24 cellular contexts compared by ENCODE assay signal in the genomic region with DNA sequence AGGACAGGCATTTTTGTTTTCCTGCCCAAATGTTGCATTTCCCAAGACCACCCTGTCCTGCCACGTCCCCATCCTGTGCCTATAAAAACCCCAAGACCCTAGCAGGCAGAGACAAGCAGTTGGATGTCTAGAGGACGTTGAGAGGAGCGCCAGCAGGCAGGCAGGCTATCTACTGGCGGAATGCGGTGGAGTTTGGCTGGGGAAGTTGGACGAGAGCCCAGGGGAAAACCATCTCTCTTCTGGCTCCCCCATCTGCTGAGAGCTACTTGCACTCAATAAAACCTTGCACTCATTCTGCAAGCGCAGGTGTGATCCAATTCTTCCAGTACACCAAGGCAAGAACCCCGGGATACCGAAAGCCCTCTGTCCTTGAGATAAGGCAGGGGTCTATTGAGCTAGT.
DNase-seq lines count a peak whose midpoint lies in the region; ATAC-seq, FAIRE-seq and TF ChIP-seq lines count a peak whose summit lies in the region.
"Had no signal": no experiment of that assay in that cellular context is flagged by ENCODE, and none has a peak within 500 bp of the region (broad histone marks: within the 10 kb centered on the region; RNA-seq: fewer than 3 reads in every experiment).

No MANE protein-coding gene starts in this region.

- no peaks in the 10 kb centered on the region for H3K9me1 ChIP-seq in K562 (ENCODE audit: control insufficient read depth, insufficient read depth, low read length)

- DNase-seq in DMS 273 treated with DMSO at 0.1 percent for 48 hours (lab: John Stamatoyannopoulos, UW) (peak; percentile 58), NCI-H1694 (lab: John Stamatoyannopoulos, UW) (peak; percentile 81), K562 (ENCODE audit: extremely low read depth in 1 of 4, low spot score in 3 of 4) (no peak), testis (peak; percentile 38), osteocyte (ENCODE audit: extremely low spot score, unreplicated experiment) (no peak), WERI-Rb-1 (no peak)
- DNase-seq in stimulated activated CD4-positive, alpha-beta T cell treated with anti-CD3 and anti-CD28 coated beads, Interleukin-12 subunit alpha, Interleukin-12 subunit beta, amount 100 ng/mL, for 4 hours: no peak
- DNase-seq: Caco-2; CD8-positive, alpha-beta T cell; H7; IMR-90; NCI-H1048; NCI-H1436; NCI-H1930; NCI-H2107; NCI-H2227 treated with DMSO at 0.1 percent for 48 hours; NCI-H510A; NCI-H69; SHP77; T-cell had no signal

- H3K4me3 Mint-ChIP-seq in osteocyte (ENCODE audit: unreplicated experiment): no peak overlapping the region
- H3K4me3 Mint-ChIP-seq: B cell; CD8-positive, alpha-beta T cell; T-cell had no signal

- H3K36me3 ChIP-seq in K562 (ENCODE audit: control insufficient read depth, insufficient read depth, low read length) (no peaks in the 10 kb centered on the region), testis (ENCODE audit: low read depth, missing control alignments) (no peaks in the 10 kb centered on the region), WERI-Rb-1 (no peaks in the 10 kb centered on the region)

- H3K27me3 ChIP-seq in K562 (ENCODE audit: control insufficient read depth in 2 of 2, insufficient read depth in 2 of 2, low read length in 2 of 2) (peaks cover 3 to 13% of the 10 kb centered on the region in 2 experiments; a peak in 3 of 5 replicates), testis (no peaks in the 10 kb centered on the region), WERI-Rb-1 (ENCODE audit: insufficient read depth, low read depth, severe bottlenecking) (no peaks in the 10 kb centered on the region)

- H4K20me1 ChIP-seq in K562 (replicated peaks; ENCODE audit: control insufficient read depth, insufficient read depth, low read length): no peaks in the 10 kb centered on the region

- 2% methylated on average over 9 of the region's 9 CpGs for WGBS in K562 (ENCODE audit: insufficient coverage, low coverage, missing lambda C conversion rate)
- WGBS in testis, 2 donors: 32 to 41% methylated on average over 8 to 9 of the region's 9 CpGs

- no peak overlapping the region for H3K27ac Mint-ChIP-seq in osteocyte (ENCODE audit: unreplicated experiment)
- H3K27ac Mint-ChIP-seq: B cell; CD8-positive, alpha-beta T cell; T-cell had no signal

- no peak overlapping the region for H3K4me2 ChIP-seq in K562 (ENCODE audit: insufficient read depth, low read length)

- H2AFZ ChIP-seq in K562 (ENCODE audit: low read depth, low read length): no peak overlapping the region

- H3K4me1 Mint-ChIP-seq in osteocyte (ENCODE audit: unreplicated experiment): no peaks in the 10 kb centered on the region
- H3K4me1 Mint-ChIP-seq: B cell, T-cell had no signal

- FAIRE-seq in K562 (lab: Jason Lieb, UNC): no peak
- FAIRE-seq: GM18507 had no signal

- intact Hi-C loops in K562 (cut with micrococcal nuclease) (no loop called here), testis (cut with DNase I; ENCODE audit: low total_unique reads) (no loop called here)

- H3K4me3 ChIP-seq in K562: no peak overlapping the region
- H3K4me3 ChIP-seq in testis: peak overlapping the region in 1 of 2 donors; percentile 18
- no peak overlapping the region for H3K4me3 ChIP-seq in WERI-Rb-1 (ENCODE audit: low read depth, low read length)

- no peaks in the 10 kb centered on the region for H3K79me2 ChIP-seq in K562 (ENCODE audit: control insufficient read depth, insufficient read depth, low read length)

- BruUV-seq in K562 (replicated peaks; lab: Mats Ljungman, UMichigan): no TSS peak

- no peak for TF ChIP-seq EP300 in K562 (IDR thresholded peaks at IDR 0.05; ENCODE audit: low read length)

- POLR2A ChIA-PET in K562 (lab: Yijun Ruan, JAX): no interaction called here

- CTCF ChIA-PET in K562 (lab: Yijun Ruan, JAX; ENCODE audit: low intra/inter-chr PET ratio): no interaction called here

- no peak overlapping the region for H3K27ac ChIP-seq in K562 (ENCODE audit: extremely low read depth, low read depth, low read length)
- no peak overlapping the region for H3K27ac ChIP-seq in testis
- no peak overlapping the region for H3K27ac ChIP-seq in WERI-Rb-1
- H3K27ac ChIP-seq: C4-2B, RWPE1 had no signal

- H3K9me3 Mint-ChIP-seq in osteocyte (ENCODE audit: unreplicated experiment): no peaks in the 10 kb centered on the region
- H3K9me3 Mint-ChIP-seq: CD8-positive, alpha-beta T cell; T-cell had no signal

- no peaks in the 10 kb centered on the region for H3K9me3 ChIP-seq in K562 (replicated peaks; ENCODE audit: control insufficient read depth, insufficient read depth, low read depth, low read length)
- H3K9me3 ChIP-seq in testis: no peaks in the 10 kb centered on the region
- H3K9me3 ChIP-seq in WERI-Rb-1 (ENCODE audit: severe bottlenecking): no peaks in the 10 kb centered on the region
- H3K9me3 ChIP-seq: Caco-2 had no signal

- ATAC-seq in K562: peak; percentile 18; the same call in 2 of the 3 replicates
- ATAC-seq: CD8-positive, alpha-beta T cell; T-cell had no signal

- H3K27me3 Mint-ChIP-seq in osteocyte (ENCODE audit: unreplicated experiment): peaks cover 5% of the 10 kb centered on the region

- H3K4me1 ChIP-seq in K562 (replicated peaks in 1 of 2; ENCODE audit: control insufficient read depth in 2 of 2, insufficient read depth in 2 of 2, low read length in 2 of 2): no peaks in the 10 kb centered on the region
- H3K4me1 ChIP-seq in testis: no peaks in the 10 kb centered on the region
- H3K4me1 ChIP-seq: Caco-2 had no signal

- no peaks in the 10 kb centered on the region for H3K36me3 Mint-ChIP-seq in osteocyte (ENCODE audit: unreplicated experiment)
- H3K36me3 Mint-ChIP-seq: CD8-positive, alpha-beta T cell; T-cell had no signal

- TF ChIP-seq POLR2A in K562 (conservative IDR thresholded peaks at IDR 0.05) (no peak), testis (IDR thresholded peaks at IDR 0.05) (no peak)

- no peak overlapping the region for H3K9ac ChIP-seq in K562 (ENCODE audit: insufficient read depth in 1 of 2, low read depth in 2 of 2, low read length in 2 of 2)

- no peak for TF ChIP-seq CTCF in K562 (IDR thresholded peaks at IDR 0.05 in 2 of 3, conservative IDR thresholded peaks at IDR 0.05 in 1 of 3; ENCODE audit: insufficient read depth in 2 of 3, low read depth in 1 of 3, low read length in 3 of 3)
- no peak for TF ChIP-seq CTCF in testis (IDR thresholded peaks at IDR 0.05)
- no peak for TF ChIP-seq CTCF in osteocyte (IDR thresholded peaks at IDR 0.05)
- no peak for TF ChIP-seq CTCF in WERI-Rb-1 (IDR thresholded peaks at IDR 0.05; ENCODE audit: low read depth, low read length)

- no peak for TF ChIP-seq RAD21 in K562 (CRISPR knock-in tag; conservative IDR thresholded peaks at IDR 0.05 in 1 of 2, IDR thresholded peaks at IDR 0.05 in 1 of 2)

- in situ Hi-C loops in K562 (cut with MboI): no loop called here

TF ChIP-seq in K562, 482 proteins besides CTCF, POLR2A, EP300 and RAD21:
- TF ChIP-seq GABPB1 (CRISPR knock-in tag; IDR thresholded peaks at IDR 0.05): no peak
- TF ChIP-seq NCOR1 (IDR thresholded peaks at IDR 0.05): no peak
- TF ChIP-seq YBX1 (IDR thresholded peaks at IDR 0.05): no peak
- no peak for TF ChIP-seq COPS2 (conservative IDR thresholded peaks at IDR 0.05)
- TF ChIP-seq, protein P1, sequence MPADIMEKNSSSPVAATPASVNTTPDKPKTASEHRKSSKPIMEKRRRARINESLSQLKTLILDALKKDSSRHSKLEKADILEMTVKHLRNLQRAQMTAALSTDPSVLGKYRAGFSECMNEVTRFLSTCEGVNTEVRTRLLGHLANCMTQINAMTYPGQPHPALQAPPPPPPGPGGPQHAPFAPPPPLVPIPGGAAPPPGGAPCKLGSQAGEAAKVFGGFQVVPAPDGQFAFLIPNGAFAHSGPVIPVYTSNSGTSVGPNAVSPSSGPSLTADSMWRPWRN (IDR thresholded peaks at IDR 0.05; ENCODE audit: low read depth): no peak
- TF ChIP-seq MCM5 (IDR thresholded peaks at IDR 0.05; ENCODE audit: low read depth): no peak
- no peak for TF ChIP-seq HDAC8 (tag; IDR thresholded peaks at IDR 0.05)
- TF ChIP-seq BACH1 (tag; IDR thresholded peaks at IDR 0.05): no peak
- no peak for TF ChIP-seq ZNF707 (CRISPR knock-in tag; conservative IDR thresholded peaks at IDR 0.05)

Comparison
In these comparisons a context has a peak if more than half of its experiments do, and no peak if none do; other contexts are left out.
1. DNase-seq: peak in DMS 273 treated with DMSO at 0.1 percent for 48 hours (single experiment), NCI-H1694 (single experiment) and testis (single experiment); none in K562 (0 of 4), stimulated activated CD4-positive, alpha-beta T cell treated with anti-CD3 and anti-CD28 coated beads, Interleukin-12 subunit alpha, Interleukin-12 subunit beta, amount 100 ng/mL, for 4 hours (single experiment), osteocyte (single experiment) and WERI-Rb-1 (single experiment).